Comparison of ENCODE assay signal across 1 cellular context in genomic region chr19:18775586-18776287, GRCh38.
A peak's percentile ranks its signal among the peaks of the same experiment; 100 is the strongest.
TF ChIP-seq lines count a peak whose summit lies in the region.

No MANE protein-coding gene starts in this region.

TF ChIP-seq in K562, 482 proteins besides CTCF, POLR2A, EP300 and RAD21:
- peak; percentile 31; the same call in 1 of the 2 replicates for TF ChIP-seq NFIC (IDR thresholded peaks at IDR 0.05)
- no peak for TF ChIP-seq HSF4 (CRISPR knock-in tag; IDR thresholded peaks at IDR 0.05; ENCODE audit: borderline replicate concordance)
- 0 out of 2 replicates have a peak, but pooled peaks have one; percentile 11 for TF ChIP-seq POLR2G (IDR thresholded peaks at IDR 0.05; ENCODE audit: low read depth, low read length)
